ENCODE assay signal across 10 cellular contexts in the genomic region with DNA sequence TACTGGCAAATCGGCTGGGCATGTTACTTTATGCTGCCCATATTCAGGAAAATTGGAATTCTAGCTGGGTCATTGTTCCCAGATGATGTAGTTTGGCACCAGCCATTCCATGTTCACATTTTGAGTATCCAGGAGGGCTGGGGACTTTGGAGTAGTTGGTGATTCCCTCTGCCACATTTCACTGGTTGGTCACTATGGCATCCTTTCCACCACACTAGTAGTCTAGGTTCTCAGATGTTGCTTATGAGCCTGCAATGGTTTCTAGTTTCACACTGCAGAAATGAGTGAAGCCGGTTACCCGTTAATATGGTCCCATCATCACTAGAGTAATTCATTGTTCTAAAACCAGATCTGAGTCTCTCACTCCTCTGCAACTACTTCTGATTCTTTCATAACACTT. TPM values are rescaled to one million over a fixed set of nuclear protein-coding genes. Genes with fewer than 3 reads are reported as not detected.
DNase-seq lines count a peak whose midpoint lies in the region; ATAC-seq, FAIRE-seq and TF ChIP-seq lines count a peak whose summit lies in the region.
"Had no signal": no experiment of that assay in that cellular context is flagged by ENCODE, and none has a peak within 500 bp of the region (broad histone marks: within the 10 kb centered on the region; RNA-seq: fewer than 3 reads in every experiment).

No MANE protein-coding gene starts in this region.

- H3K9me3 Mint-ChIP-seq in T-helper 1 cell treated with Interleukin-12 subunit alpha and Interleukin-12 subunit beta and Interleukin-4 antibody, amounts not matched to agents 30 μg/mL and 1 μg/mL, for 36 hours, result no peaks in the 10 kb centered on the region

- no peak for TF ChIP-seq EP300 in transverse colon (IDR thresholded peaks at IDR 0.05; ENCODE audit: low read depth)

- peaks cover 95% of the 10 kb centered on the region for H3K79me2 ChIP-seq in MM.1S (ENCODE audit: low read length)

- peak overlapping the region; percentile 97 for H3K4me3 Mint-ChIP-seq in T-helper 1 cell treated with Interleukin-12 subunit alpha and Interleukin-12 subunit beta and Interleukin-4 antibody, amounts not matched to agents 30 μg/mL and 1 μg/mL, for 36 hours

- no peak overlapping the region for H3K9ac ChIP-seq in kidney (ENCODE audit: low read length in 2 of 2)
- no peak overlapping the region for H3K9ac ChIP-seq in MM.1S (ENCODE audit: low read length)
- H3K9ac ChIP-seq: BLaER1 had no signal

- H3K27ac ChIP-seq in left ventricle myocardium inferior (replicated peaks), result peak overlapping the region; percentile 93
- peak overlapping the region; percentile 10 to 97 (median 68) for H3K27ac ChIP-seq in esophagus squamous epithelium
- H3K27ac ChIP-seq in transverse colon, result peak overlapping the region; percentile 74 to 96 (median 92)
- H3K27ac ChIP-seq in kidney (ENCODE audit: low read depth in 2 of 2, low read length in 2 of 2), result peak overlapping the region in 1 of 2 donors; percentile 26
- no peak overlapping the region; the same call in 1 of the 2 replicates for H3K27ac ChIP-seq in MM.1S (ENCODE audit: low read length)
- H3K27ac ChIP-seq: BLaER1 had no signal

- 50 to 72% methylated on average over 3 of the region's 3 CpGs for WGBS in esophagus squamous epithelium, 2 donors
- 88 to 90% methylated on average over 3 of the region's 3 CpGs for WGBS in transverse colon (ENCODE audit: low coverage in 1 of 2), 2 donors

- H3K4me3 ChIP-seq in left ventricle myocardium inferior, result no peak overlapping the region
- no peak overlapping the region for H3K4me3 ChIP-seq in esophagus squamous epithelium
- no peak overlapping the region for H3K4me3 ChIP-seq in transverse colon
- H3K4me3 ChIP-seq in kidney (ENCODE audit: low read length in 2 of 2), result no peak overlapping the region
- no peak overlapping the region for H3K4me3 ChIP-seq in MM.1S (ENCODE audit: low read length)
- H3K4me3 ChIP-seq: BLaER1 had no signal

- peaks cover 6% of the 10 kb centered on the region; the same call in 1 of the 2 replicates for H4K20me1 ChIP-seq in MM.1S (ENCODE audit: insufficient read depth, low read length)

- TF ChIP-seq POLR2A in esophagus squamous epithelium (IDR thresholded peaks at IDR 0.05), result no peak
- no peak for TF ChIP-seq POLR2A in transverse colon (IDR thresholded peaks at IDR 0.05)

- intact Hi-C loops in left ventricle myocardium inferior (cut with micrococcal nuclease), result no loop called here
- intact Hi-C loops in Right ventricle myocardium superior (cut with DNase I), result loop anchor here (5.0 kb wide), 1 partner anchor 58 kb away; no protein-coding TSS in a partner anchor
- intact Hi-C loops in esophagus squamous epithelium (cut with DNase I), result no loop called here
- intact Hi-C loops in transverse colon (cut with DNase I; ENCODE audit: low total_unique reads), result no loop called here
- intact Hi-C loops in kidney (cut with DNase I), result no loop called here

- peaks cover 80% of the 10 kb centered on the region for H3K4me1 Mint-ChIP-seq in T-helper 1 cell treated with Interleukin-12 subunit alpha and Interleukin-12 subunit beta and Interleukin-4 antibody, amounts not matched to agents 30 μg/mL and 1 μg/mL, for 36 hours (ENCODE audit: low read depth)

- peaks cover 22% of the 10 kb centered on the region for H3K36me3 Mint-ChIP-seq in T-helper 1 cell treated with Interleukin-12 subunit alpha and Interleukin-12 subunit beta and Interleukin-4 antibody, amounts not matched to agents 30 μg/mL and 1 μg/mL, for 36 hours (ENCODE audit: low read depth)

- H3K27ac Mint-ChIP-seq in T-helper 1 cell treated with Interleukin-12 subunit alpha and Interleukin-12 subunit beta and Interleukin-4 antibody, amounts not matched to agents 30 μg/mL and 1 μg/mL, for 36 hours, result peak overlapping the region; percentile 95

- no peak for TF ChIP-seq CTCF in left ventricle myocardium inferior (IDR thresholded peaks at IDR 0.05; ENCODE audit: borderline replicate concordance)
- TF ChIP-seq CTCF in esophagus squamous epithelium (IDR thresholded peaks at IDR 0.05), result no peak
- no peak for TF ChIP-seq CTCF in transverse colon (IDR thresholded peaks at IDR 0.05)
- no peak for TF ChIP-seq CTCF in kidney (IDR thresholded peaks at IDR 0.05; ENCODE audit: borderline replicate concordance, extremely low read depth, insufficient read depth)
- no peak for TF ChIP-seq CTCF in MM.1S (IDR thresholded peaks at IDR 0.05; ENCODE audit: low read length)

- no peak for ATAC-seq in Right ventricle myocardium superior (ENCODE audit: poor library complexity)

- no peak for FAIRE-seq in kidney (lab: Jason Lieb, UNC)

- H3K27me3 ChIP-seq in left ventricle myocardium inferior (ENCODE audit: low read depth) (no peaks in the 10 kb centered on the region), esophagus squamous epithelium (no peaks in the 10 kb centered on the region), transverse colon (no peaks in the 10 kb centered on the region), MM.1S (replicated peaks; ENCODE audit: insufficient read depth, low read length) (no peaks in the 10 kb centered on the region)
- H3K27me3 ChIP-seq: BLaER1 had no signal

- no peaks in the 10 kb centered on the region for H3K27me3 Mint-ChIP-seq in T-helper 1 cell treated with Interleukin-12 subunit alpha and Interleukin-12 subunit beta and Interleukin-4 antibody, amounts not matched to agents 30 μg/mL and 1 μg/mL, for 36 hours (ENCODE audit: low read depth)

- H3K36me3 ChIP-seq in left ventricle myocardium inferior (no peaks in the 10 kb centered on the region), esophagus squamous epithelium (no peaks in the 10 kb centered on the region), transverse colon (no peaks in the 10 kb centered on the region), kidney (ENCODE audit: control insufficient read depth in 1 of 2, insufficient read depth in 2 of 2, low read length in 2 of 2) (no peaks in the 10 kb centered on the region), MM.1S (replicated peaks; ENCODE audit: insufficient read depth, low read length) (no peaks in the 10 kb centered on the region)

- in situ Hi-C loops in transverse colon (cut with MboI; ENCODE audit: low pct_ligation_motif_present in 1 of 4, low pct_unique_long_range_greater_than_20kb in 1 of 4, low sequenced_read_pairs in 3 of 4), result loop anchor here in 1 of 4 donors (5.0 kb wide), 1 partner anchor 63 kb away; no protein-coding TSS in a partner anchor

- no peak overlapping the region for H2AFZ ChIP-seq in MM.1S (ENCODE audit: low read length)

- peaks cover 4% of the 10 kb centered on the region; the same call in 1 of the 2 replicates for H3F3A ChIP-seq in MM.1S (ENCODE audit: insufficient read depth, low read length)

- H3K9me3 ChIP-seq in left ventricle myocardium inferior (replicated peaks) (no peaks in the 10 kb centered on the region), esophagus squamous epithelium (no peaks in the 10 kb centered on the region), transverse colon (no peaks in the 10 kb centered on the region), kidney (ENCODE audit: control insufficient read depth in 1 of 2, low read length in 2 of 2) (no peaks in the 10 kb centered on the region), MM.1S (replicated peaks; ENCODE audit: insufficient read depth, low read length) (no peaks in the 10 kb centered on the region)
- H3K9me3 ChIP-seq: BLaER1 had no signal

- H3K4me1 ChIP-seq in left ventricle myocardium inferior, result peaks cover 97% of the 10 kb centered on the region
- H3K4me1 ChIP-seq in esophagus squamous epithelium, result peaks cover 45 to 93% (median 62%) of the 10 kb centered on the region in 3 donors
- peaks cover 38 to 88% (median 84%) of the 10 kb centered on the region in 4 donors for H3K4me1 ChIP-seq in transverse colon
- H3K4me1 ChIP-seq in kidney (ENCODE audit: control insufficient read depth in 1 of 2, insufficient read depth in 1 of 2, low read depth in 1 of 2, low read length in 2 of 2), result peaks cover 17 to 44% of the 10 kb centered on the region in 2 donors
- peaks cover 43% of the 10 kb centered on the region for H3K4me1 ChIP-seq in MM.1S (ENCODE audit: low read length)

- DNase-seq in left ventricle myocardium inferior (no peak), Right ventricle myocardium superior (no peak), esophagus squamous epithelium (lab: John Stamatoyannopoulos, UW) (no peak), transverse colon (no peak), kidney (no peak), NCI-H187 treated with DMSO at 0.1 percent for 48 hours (lab: John Stamatoyannopoulos, UW) (no peak), MM.1S (no peak)
- DNase-seq: NCI-H1092 treated with DMSO at 0.1 percent for 48 hours had no signal

- H3K9me2 ChIP-seq in MM.1S (replicated peaks; ENCODE audit: insufficient read depth, low read length), result no peaks in the 10 kb centered on the region

- H3K4me2 ChIP-seq in MM.1S (ENCODE audit: low read depth, low read length), result no peak overlapping the region

RNA-seq across cellular contexts. Expression of a gene that starts 4.6 kb away (rescaled TPM):
- total RNA-seq in left ventricle myocardium inferior, result 25.7 TPM
- 20.1 TPM for total RNA-seq in Right ventricle myocardium superior
- total RNA-seq in esophagus squamous epithelium, result 10 to 100 TPM; 23.6 to 30.6 (median 29.0) TPM
- total RNA-seq in transverse colon, result 10 to 100 TPM; 19.3 to 34.8 (median 28.8) TPM
- total RNA-seq in kidney, result 80.4 TPM
- polyA plus RNA-seq in kidney (ENCODE audit: insufficient read depth, low read depth, low replicate concordance), result 29.6 TPM
